8 cellular contexts compared by ENCODE assay signal in the genomic region with DNA sequence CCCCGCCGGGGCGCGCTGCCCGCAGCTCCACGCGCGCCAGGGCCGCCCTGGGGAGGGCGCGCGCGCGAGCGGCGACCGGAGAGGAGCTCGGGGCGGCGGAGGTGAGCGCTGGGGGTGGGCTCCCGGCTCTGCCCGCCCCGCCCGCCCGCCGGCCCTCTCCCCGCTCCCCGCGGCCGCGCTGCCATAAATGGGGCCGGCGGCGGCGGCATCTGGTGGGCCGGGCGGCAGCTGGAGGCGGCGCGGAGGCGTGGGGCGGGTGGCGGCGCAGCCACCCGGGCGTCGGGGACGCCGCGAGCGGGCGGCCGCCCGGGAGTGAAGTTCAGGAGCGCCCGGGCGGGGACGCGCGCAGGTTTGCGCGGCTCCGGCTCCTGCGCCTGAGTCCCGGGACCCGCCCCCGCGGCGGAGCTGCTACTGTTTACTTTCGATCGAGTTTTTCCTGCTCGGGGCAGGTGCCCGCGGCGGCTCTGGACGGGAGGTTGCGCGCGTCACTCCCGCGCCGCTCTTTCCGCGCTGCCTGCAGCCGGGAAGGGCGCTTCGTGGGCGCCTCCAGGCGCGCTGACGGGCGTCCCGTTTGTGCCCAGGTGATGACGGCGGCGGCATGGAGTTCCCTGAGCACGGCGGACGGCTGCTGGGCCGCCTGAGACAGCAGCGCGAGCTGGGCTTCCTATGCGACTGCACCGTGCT. TPM values are rescaled to one million over a fixed set of nuclear protein-coding genes. Genes with fewer than 3 reads are reported as not detected.
DNase-seq lines count a peak whose midpoint lies in the region; ATAC-seq lines count a peak whose summit lies in the region.

TSS of gene ZBTB42 (plus strand) at position 502 of the 684 bp plus-strand sequence. CDS start at position 599, 97 bp downstream.

- CTCF ChIA-PET in activated CD4-positive, alpha-beta T cell treated with anti-CD3 and anti-CD28 coated beads, Interleukin-2, amount 10 ng/mL, durations not matched to agents 7 days and 5 days (lab: Charles Lee) = interaction anchor here (0.8 to 4.5 kb wide), 8 partner anchors 10 to 49 kb away, joined by 3 to 14 read pairs (median 6); partner anchors contain the start of gene SIVA1

- peak within 1 kb of the TSS; percentile 84 for H3K27ac Mint-ChIP-seq in activated CD4-positive, alpha-beta T cell treated with anti-CD3 and anti-CD28 coated beads, Interleukin-2, amount 10 ng/mL, durations not matched to agents 7 days and 5 days
- H3K27ac Mint-ChIP-seq in stimulated activated naive B cell treated with anti-CD40 and anti-IgM and Interleukin-4, amounts not matched to agents 10 μg/mL and 1 μg/mL and 100 μg/mL, for 72 hours = peak within 1 kb of the TSS; percentile 76

- H3K27me3 Mint-ChIP-seq in activated CD4-positive, alpha-beta T cell treated with anti-CD3 and anti-CD28 coated beads, Interleukin-2, amount 10 ng/mL, durations not matched to agents 7 days and 5 days = peaks cover 6% of the 10 kb centered on the region
- H3K27me3 Mint-ChIP-seq in stimulated activated naive B cell treated with anti-CD40 and anti-IgM and Interleukin-4, amounts not matched to agents 10 μg/mL and 1 μg/mL and 100 μg/mL, for 72 hours = no peaks in the 10 kb centered on the region

- H3K4me1 Mint-ChIP-seq in activated CD4-positive, alpha-beta T cell treated with anti-CD3 and anti-CD28 coated beads, Interleukin-2, amount 10 ng/mL, durations not matched to agents 7 days and 5 days = peaks cover 40% of the 10 kb centered on the region
- peaks cover 31 to 59% of the 10 kb centered on the region in 2 donors for H3K4me1 Mint-ChIP-seq in stimulated activated naive B cell treated with anti-CD40 and anti-IgM and Interleukin-4, amounts not matched to agents 10 μg/mL and 1 μg/mL and 100 μg/mL, for 72 hours

- peaks cover 77% of the 10 kb centered on the region for H3K27me3 ChIP-seq in ectodermal cell (ENCODE audit: control insufficient read depth, insufficient read depth, low read length, poor library complexity, severe bottlenecking)

- no peaks in the 10 kb centered on the region for H3K36me3 ChIP-seq in ectodermal cell (ENCODE audit: control insufficient read depth, insufficient read depth, low read length)
- H3K36me3 ChIP-seq in mesodermal cell (ENCODE audit: control insufficient read depth, insufficient read depth, low read length) = no peaks in the 10 kb centered on the region

- no peaks in the 10 kb centered on the region for H3K9me3 Mint-ChIP-seq in activated CD4-positive, alpha-beta T cell treated with anti-CD3 and anti-CD28 coated beads, Interleukin-2, amount 10 ng/mL, durations not matched to agents 7 days and 5 days
- H3K9me3 Mint-ChIP-seq in stimulated activated naive B cell treated with anti-CD40 and anti-IgM and Interleukin-4, amounts not matched to agents 10 μg/mL and 1 μg/mL and 100 μg/mL, for 72 hours = no peaks in the 10 kb centered on the region

- H3K27ac ChIP-seq in ectodermal cell (ENCODE audit: insufficient read depth, low read depth, low read length, poor library complexity, severe bottlenecking) (peak within 1 kb of the TSS; percentile 9), mesodermal cell (ENCODE audit: low read depth, low read length, severe bottlenecking) (peak within 1 kb of the TSS; percentile 20)

- WGBS in ectodermal cell, 2 experiments = 0 to 1% methylated on average over 105 of the region's 105 CpGs
- WGBS in mesodermal cell (ENCODE audit: insufficient coverage in 2 of 2), 2 experiments = 0 to 1% methylated on average over 70 to 77 of the region's 105 CpGs

- ATAC-seq in GM21619 (IDR thresholded peaks at IDR 0.05; ENCODE audit: unreplicated experiment) (peak; percentile 28), HG02840 (IDR thresholded peaks at IDR 0.05; ENCODE audit: low FRiP score, unreplicated experiment) (no peak)
- peak; percentile 30 to 43 for ATAC-seq in stimulated activated naive B cell treated with anti-CD40 and anti-IgM and Interleukin-4, amounts not matched to agents 10 μg/mL and 1 μg/mL and 100 μg/mL, for 72 hours (replicated peaks)

- peak within 1 kb of the TSS; percentile 52 for H3K4me3 ChIP-seq in ectodermal cell (ENCODE audit: insufficient read depth, low read depth, low read length)
- H3K4me3 ChIP-seq in mesodermal cell (ENCODE audit: extremely low read depth, insufficient read depth, low read length, poor library complexity, severe bottlenecking) = peak within 1 kb of the TSS; percentile 55

- DNase-seq in DMS79 (lab: John Stamatoyannopoulos, UW) (peak; percentile 26), NCI-H1105 treated with DMSO at 0.1 percent for 48 hours (lab: John Stamatoyannopoulos, UW) (peak; percentile 36)
- DNase-seq in activated CD4-positive, alpha-beta T cell treated with anti-CD3 and anti-CD28 coated beads, Interleukin-2, amount 10 ng/mL, durations not matched to agents 7 days and 5 days = peak; percentile 80
- DNase-seq in stimulated activated naive B cell treated with anti-CD40 and anti-IgM and Interleukin-4, amounts not matched to agents 10 μg/mL and 1 μg/mL and 100 μg/mL, for 72 hours = no peak

- H3K4me3 Mint-ChIP-seq in activated CD4-positive, alpha-beta T cell treated with anti-CD3 and anti-CD28 coated beads, Interleukin-2, amount 10 ng/mL, durations not matched to agents 7 days and 5 days = peak within 1 kb of the TSS; percentile 84
- H3K4me3 Mint-ChIP-seq in stimulated activated naive B cell treated with anti-CD40 and anti-IgM and Interleukin-4, amounts not matched to agents 10 μg/mL and 1 μg/mL and 100 μg/mL, for 72 hours = peak within 1 kb of the TSS; percentile 89 to 90

- H3K4me1 ChIP-seq in ectodermal cell (ENCODE audit: control insufficient read depth, insufficient read depth, low read length) (peaks cover 32% of the 10 kb centered on the region), mesodermal cell (ENCODE audit: control insufficient read depth, insufficient read depth, low read length, poor library complexity, severe bottlenecking) (peaks cover 27% of the 10 kb centered on the region)

- POLR2A ChIA-PET in activated CD4-positive, alpha-beta T cell treated with anti-CD3 and anti-CD28 coated beads, Interleukin-2, amount 10 ng/mL, durations not matched to agents 7 days and 5 days (lab: Charles Lee) = no interaction called here

- no peaks in the 10 kb centered on the region for H3K36me3 Mint-ChIP-seq in activated CD4-positive, alpha-beta T cell treated with anti-CD3 and anti-CD28 coated beads, Interleukin-2, amount 10 ng/mL, durations not matched to agents 7 days and 5 days (ENCODE audit: low read depth)
- H3K36me3 Mint-ChIP-seq in stimulated activated naive B cell treated with anti-CD40 and anti-IgM and Interleukin-4, amounts not matched to agents 10 μg/mL and 1 μg/mL and 100 μg/mL, for 72 hours = peaks cover 0 to 2% of the 10 kb centered on the region in 2 donors

- H3K9me3 ChIP-seq in ectodermal cell (ENCODE audit: control insufficient read depth, low read length) = no peaks in the 10 kb centered on the region
- no peaks in the 10 kb centered on the region for H3K9me3 ChIP-seq in mesodermal cell (ENCODE audit: control insufficient read depth, low read length)

RNA-seq across cellular contexts. Expression of gene ZBTB42, which starts in this region (rescaled TPM):
- 1 to 10 TPM; 4.5 to 5.8 TPM for total RNA-seq in activated CD4-positive, alpha-beta T cell treated with anti-CD3 and anti-CD28 coated beads, Interleukin-2, amount 10 ng/mL, durations not matched to agents 7 days and 5 days
- polyA plus RNA-seq in ectodermal cell (2013, experiment 1 of 4) = 0.87 TPM
- 1.2 TPM for polyA plus RNA-seq in ectodermal cell (2013, experiment 2 of 4)
- polyA plus RNA-seq in ectodermal cell (2013, experiment 3 of 4) = 1.2 TPM
- 0.93 TPM for polyA plus RNA-seq in ectodermal cell (2013, experiment 4 of 4)
- polyA plus RNA-seq in mesodermal cell (2013, experiment 1 of 2) = 4.0 TPM
- polyA plus RNA-seq in mesodermal cell (2013, experiment 2 of 2) = 3.3 TPM
